Comparison of ENCODE assay signal across 1 cellular context in the genomic region with DNA sequence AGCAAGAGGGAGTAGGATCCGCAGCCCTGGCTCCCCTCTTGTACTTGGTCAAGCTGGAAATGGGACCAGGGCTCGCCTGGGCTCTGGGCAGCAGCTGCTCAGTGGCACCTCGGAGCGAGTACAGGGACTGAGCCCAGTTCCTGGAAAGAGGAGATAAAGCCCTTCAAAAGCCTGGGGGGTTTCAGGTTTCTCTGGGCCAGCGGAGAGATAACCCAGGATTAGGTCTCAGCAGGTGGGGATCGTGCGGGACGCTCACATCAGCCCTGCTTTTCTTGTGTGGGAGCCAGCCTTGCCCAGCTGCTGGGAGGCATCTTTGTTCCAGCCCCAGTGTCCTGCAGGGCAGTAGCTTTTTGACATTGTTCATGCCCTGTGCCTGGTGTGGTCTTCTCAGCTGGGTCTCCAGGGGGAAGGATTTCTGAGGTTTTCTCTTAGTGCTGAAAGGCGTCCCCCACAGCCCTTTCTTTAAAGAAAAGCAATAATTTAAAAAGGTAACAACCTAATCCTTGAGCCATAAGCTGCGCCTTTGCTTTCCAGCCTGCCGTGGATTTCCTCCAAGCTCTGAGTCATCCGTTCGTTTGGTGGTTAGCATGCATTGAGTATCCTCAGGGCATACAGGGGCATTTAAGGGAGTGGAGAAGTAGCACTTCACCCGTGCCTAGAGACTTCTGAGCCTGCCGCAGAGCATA.
TF ChIP-seq lines count a peak whose summit lies in the region.

No MANE protein-coding gene starts in this region.

TF ChIP-seq in IMR-90, 13 proteins besides CTCF, POLR2A, EP300 and RAD21 (continued from another document):
- TF ChIP-seq MXI1 (IDR thresholded peaks at IDR 0.05; ENCODE audit: borderline replicate concordance, low read depth, low read length) (peak; percentile 44; the same call in 1 of the 2 replicates), USF2 (IDR thresholded peaks at IDR 0.05; ENCODE audit: low read depth, low read length) (no peak), SMC3 (IDR thresholded peaks at IDR 0.05; ENCODE audit: low read depth, low read length) (no peak), RCOR1 (IDR thresholded peaks at IDR 0.05; ENCODE audit: insufficient replicate concordance, low read length) (no peak), BHLHE40 (IDR thresholded peaks at IDR 0.05; ENCODE audit: low read depth, low read length) (peak; percentile 88), MAZ (IDR thresholded peaks at IDR 0.05; ENCODE audit: borderline replicate concordance, low read depth, low read length) (no peak), RFX5 (IDR thresholded peaks at IDR 0.05; ENCODE audit: low read depth, low read length) (no peak), CEBPB (IDR thresholded peaks at IDR 0.05; ENCODE audit: low read depth, low read length) (0 out of 2 replicates have a peak, but pooled peaks have one; percentile 9), MAFK (IDR thresholded peaks at IDR 0.05; ENCODE audit: low read depth, low read length) (no peak), FOS (IDR thresholded peaks at IDR 0.05; ENCODE audit: low read depth, low read length) (peak; percentile 59; the same call in 1 of the 2 replicates)
TF ChIP-seq in IMR-90: peak in this region for 4.
